Comparison of ENCODE assay signal across 27 cellular contexts in the genomic region with DNA sequence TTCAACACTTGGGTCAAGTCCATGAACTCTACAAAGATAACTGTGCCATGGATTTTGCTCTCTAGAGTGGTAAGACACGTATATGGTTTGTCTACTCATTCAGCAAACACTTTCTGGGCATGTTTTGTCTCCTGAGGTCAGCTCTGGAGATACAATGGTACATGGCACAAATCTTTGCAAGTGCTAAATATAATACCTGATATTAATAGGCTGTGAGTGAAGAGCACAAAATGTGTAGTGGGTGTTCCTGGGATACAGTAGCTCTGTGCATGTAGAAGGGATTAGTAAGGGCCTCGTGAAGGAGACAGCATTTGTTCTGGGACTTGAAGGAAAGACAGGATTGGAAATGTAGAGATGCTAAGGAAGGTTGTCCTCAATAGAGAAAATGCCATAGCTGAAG.
"Had no signal": no experiment of that assay in that cellular context is flagged by ENCODE, and none has a peak within 500 bp of the region (broad histone marks: within the 10 kb centered on the region; RNA-seq: fewer than 3 reads in every experiment).

No MANE protein-coding gene starts in this region.

- H3K4me1 ChIP-seq: colonic mucosa, esophagus squamous epithelium, gastroesophageal sphincter had no signal

- H3K36me3 ChIP-seq: brain microvascular endothelial cell, colonic mucosa, esophagus squamous epithelium, gastroesophageal sphincter had no signal

- H3K27me3 ChIP-seq: brain microvascular endothelial cell, colonic mucosa, esophagus squamous epithelium, gastroesophageal sphincter had no signal

- H3K27ac Mint-ChIP-seq: activated CD4-positive, alpha-beta memory T cell treated with anti-CD3 and anti-CD28 coated beads, Interleukin-2, amount 10 ng/mL, durations not matched to agents 7 days and 5 days; activated CD4-positive, alpha-beta T cell treated with anti-CD3 and anti-CD28 coated beads, Interleukin-2, amount 10 ng/mL, durations not matched to agents 7 days and 5 days; activated naive CD8-positive, alpha-beta T cell; activated T-cell treated with anti-CD3 and anti-CD28 coated beads, Interleukin-2, amount 50 U/mL, for 24 hours; activated T-helper 17 cell treated with anti-CD3 and anti-CD28 coated beads, Interleukin-2, amount 50 U/mL, for 72 hours; WTC11 had no signal

- H3K36me3 Mint-ChIP-seq: activated naive CD8-positive, alpha-beta T cell; WTC11 had no signal

- ATAC-seq: activated T-helper 17 cell treated with anti-CD3 and anti-CD28 coated beads, Interleukin-2, amount 50 U/mL, for 72 hours; gastroesophageal sphincter; WTC11 had no signal

- H3K9me3 ChIP-seq: colonic mucosa, esophagus squamous epithelium, gastroesophageal sphincter had no signal

- H3K27ac ChIP-seq: brain microvascular endothelial cell, colonic mucosa, epithelial cell of prostate, esophagus squamous epithelium, gastroesophageal sphincter, VCaP had no signal

- H3K27me3 Mint-ChIP-seq: activated CD4-positive, alpha-beta memory T cell treated with anti-CD3 and anti-CD28 coated beads, Interleukin-2, amount 10 ng/mL, durations not matched to agents 7 days and 5 days; activated CD4-positive, alpha-beta T cell treated with anti-CD3 and anti-CD28 coated beads, Interleukin-2, amount 10 ng/mL, durations not matched to agents 7 days and 5 days; activated naive CD8-positive, alpha-beta T cell; activated T-cell treated with anti-CD3 and anti-CD28 coated beads, Interleukin-2, amount 50 U/mL, for 24 hours; activated T-helper 17 cell treated with anti-CD3 and anti-CD28 coated beads, Interleukin-2, amount 50 U/mL, for 72 hours had no signal

- H3K4me1 Mint-ChIP-seq: activated CD4-positive, alpha-beta memory T cell treated with anti-CD3 and anti-CD28 coated beads, Interleukin-2, amount 10 ng/mL, durations not matched to agents 7 days and 5 days; activated CD4-positive, alpha-beta T cell treated with anti-CD3 and anti-CD28 coated beads, Interleukin-2, amount 10 ng/mL, durations not matched to agents 7 days and 5 days; activated T-helper 17 cell treated with anti-CD3 and anti-CD28 coated beads, Interleukin-2, amount 50 U/mL, for 72 hours had no signal

- H3K9me3 Mint-ChIP-seq: activated CD4-positive, alpha-beta memory T cell treated with anti-CD3 and anti-CD28 coated beads, Interleukin-2, amount 10 ng/mL, durations not matched to agents 7 days and 5 days; activated CD4-positive, alpha-beta T cell treated with anti-CD3 and anti-CD28 coated beads, Interleukin-2, amount 10 ng/mL, durations not matched to agents 7 days and 5 days; activated T-cell treated with anti-CD3 and anti-CD28 coated beads, Interleukin-2, amount 50 U/mL, for 24 hours; activated T-helper 17 cell treated with anti-CD3 and anti-CD28 coated beads, Interleukin-2, amount 50 U/mL, for 72 hours; WTC11 had no signal

- H3K4me3 ChIP-seq: colonic mucosa, esophagus squamous epithelium, gastroesophageal sphincter had no signal

- DNase-seq: activated CD4-positive, alpha-beta memory T cell treated with anti-CD3 and anti-CD28 coated beads, Interleukin-2, amount 10 ng/mL, durations not matched to agents 7 days and 5 days; activated CD4-positive, alpha-beta T cell treated with anti-CD3 and anti-CD28 coated beads for 1 hour; activated CD4-positive, alpha-beta T cell treated with anti-CD3 and anti-CD28 coated beads for 4 hours; activated CD4-positive, alpha-beta T cell treated with anti-CD3 and anti-CD28 coated beads, Interleukin-2, amount 10 ng/mL, durations not matched to agents 7 days and 5 days; activated CD4-positive, alpha-beta T cell treated with anti-CD3 and anti-CD28 coated beads, Interleukin-2, amount 50 U/mL, for 4 hours; activated CD8-positive, alpha-beta memory T cell treated with anti-CD3 and anti-CD28 coated beads, Interleukin-2, amount 50 U/mL, for 48 hours; activated effector memory CD4-positive, alpha-beta T cell treated with Interleukin-2 at 50 U/mL for 16 hours; activated gamma-delta T cell treated with Interleukin-2 at 50 U/mL for 16 hours; activated naive CD4-positive, alpha-beta T cell treated with anti-CD3 and anti-CD28 coated beads, Interleukin-2, amount 50 U/mL, for 16 hours; activated naive CD4-positive, alpha-beta T cell treated with Interleukin-2 at 50 U/mL for 16 hours; activated T-cell treated with anti-CD3 and anti-CD28 coated beads for 4 hours; activated T-cell treated with anti-CD3 and anti-CD28 coated beads, Interleukin-2, amount 50 U/mL, for 24 hours; amniotic stem cell; anterior cingulate cortex; brain microvascular endothelial cell; caudate nucleus; colonic mucosa; effector CD8-positive, alpha-beta T cell; esophagus squamous epithelium; foreskin melanocyte; T-helper 2 cell had no signal

- H3K4me3 Mint-ChIP-seq: activated CD4-positive, alpha-beta memory T cell treated with anti-CD3 and anti-CD28 coated beads, Interleukin-2, amount 10 ng/mL, durations not matched to agents 7 days and 5 days; activated CD4-positive, alpha-beta T cell treated with anti-CD3 and anti-CD28 coated beads, Interleukin-2, amount 10 ng/mL, durations not matched to agents 7 days and 5 days; activated naive CD8-positive, alpha-beta T cell; activated T-cell treated with anti-CD3 and anti-CD28 coated beads, Interleukin-2, amount 50 U/mL, for 24 hours; activated T-helper 17 cell treated with anti-CD3 and anti-CD28 coated beads, Interleukin-2, amount 50 U/mL, for 72 hours; WTC11 had no signal
